ENCODE assay signal across 15 cellular contexts in the genomic region with DNA sequence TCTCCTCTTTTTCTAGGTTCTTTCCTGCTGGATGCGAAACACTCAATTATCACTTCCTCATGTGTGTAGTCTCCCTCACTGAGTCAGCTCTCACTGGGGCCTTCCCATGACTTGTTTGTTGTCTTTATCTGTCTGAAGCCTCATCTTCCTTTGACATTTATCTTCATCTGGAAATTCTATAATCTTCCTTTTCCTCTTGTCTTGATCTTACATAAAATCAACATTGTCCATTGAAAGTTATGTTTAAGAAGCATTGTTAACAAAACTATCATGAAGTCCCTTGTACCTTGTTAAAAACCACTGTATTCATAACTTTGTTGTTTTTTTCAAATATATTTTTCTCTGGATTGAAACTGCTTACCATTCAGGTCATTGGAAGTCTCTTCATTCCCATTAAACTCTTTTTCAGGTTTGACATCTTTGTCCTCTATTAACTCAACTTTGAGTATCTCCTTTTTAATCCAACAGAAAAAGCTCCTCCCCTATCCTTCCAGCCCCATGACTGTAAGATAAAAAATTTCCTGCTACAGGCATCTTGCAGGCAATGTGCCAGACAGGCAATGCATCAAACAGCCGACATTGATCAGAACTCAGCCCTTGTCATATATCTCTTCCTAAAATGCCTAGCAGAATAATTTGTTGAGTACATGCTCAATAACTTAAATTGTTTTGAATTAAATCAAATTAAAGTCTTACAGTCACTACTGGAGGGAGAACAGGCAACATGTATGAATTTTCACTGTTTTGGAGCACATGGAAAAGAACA. TPM values are rescaled to one million over a fixed set of nuclear protein-coding genes. Genes with fewer than 3 reads are reported as not detected.
DNase-seq lines count a peak whose midpoint lies in the region; TF ChIP-seq lines count a peak whose summit lies in the region.
"Had no signal": no experiment of that assay in that cellular context is flagged by ENCODE, and none has a peak within 500 bp of the region (broad histone marks: within the 10 kb centered on the region; RNA-seq: fewer than 3 reads in every experiment).

No MANE protein-coding gene starts in this region.

- H3K4me1 ChIP-seq in mesendoderm (ENCODE audit: control insufficient read depth, low read depth, low read length): peaks cover 5% of the 10 kb centered on the region
- H3K4me1 ChIP-seq: esophagus squamous epithelium had no signal

- no peak overlapping the region for H4K8ac ChIP-seq in mesendoderm (ENCODE audit: low read depth, low read length)

- TF ChIP-seq CTCF in GM12865 (IDR thresholded peaks at IDR 0.05; ENCODE audit: insufficient read depth, low read depth, low read length, missing control alignments): no peak
- TF ChIP-seq CTCF in brain microvascular endothelial cell (IDR thresholded peaks at IDR 0.05; ENCODE audit: low read depth, low read length, missing control alignments): no peak

- no peak overlapping the region for H2AK5ac ChIP-seq in mesendoderm (ENCODE audit: low read length)

- peak overlapping the region; percentile 77 for H2BK120ac ChIP-seq in mesendoderm (ENCODE audit: low read depth, low read length)

- H3K9ac ChIP-seq in mesendoderm (ENCODE audit: low read length): no peak overlapping the region

- H3K4me2 ChIP-seq in mesendoderm (ENCODE audit: low read length): no peak overlapping the region

- H3K56ac ChIP-seq in mesendoderm (ENCODE audit: low read length): no peak overlapping the region

- in situ Hi-C loops in brain microvascular endothelial cell (cut with HindIII; ENCODE audit: low pct_ligation_motif_present, low sequenced_read_pairs): no loop called here

- H3K79me2 ChIP-seq in mesendoderm (ENCODE audit: control insufficient read depth, insufficient read depth, low read length): no peaks in the 10 kb centered on the region

- no peak overlapping the region for H4K5ac ChIP-seq in mesendoderm (ENCODE audit: low read length)

- no peak overlapping the region for H3K4ac ChIP-seq in mesendoderm (ENCODE audit: low read depth, low read length)

- H2BK15ac ChIP-seq in mesendoderm (replicated peaks; ENCODE audit: low read depth): no peak overlapping the region

- no peak overlapping the region for H2BK5ac ChIP-seq in mesendoderm (ENCODE audit: low read length)

- H3K27ac ChIP-seq in brain microvascular endothelial cell (no peak overlapping the region), mesendoderm (ENCODE audit: low read depth, low read length) (no peak overlapping the region)
- H3K27ac ChIP-seq: esophagus squamous epithelium had no signal

- H3K79me1 ChIP-seq in mesendoderm (ENCODE audit: low read length): no peaks in the 10 kb centered on the region

- no peak overlapping the region for H3K23ac ChIP-seq in mesendoderm (ENCODE audit: low read length)

- H3K27me3 ChIP-seq in brain microvascular endothelial cell (replicated peaks) (peaks cover 3% of the 10 kb centered on the region), mesendoderm (ENCODE audit: insufficient read depth, low read length, poor library complexity) (no peaks in the 10 kb centered on the region)

- H3K4me3 ChIP-seq in GM12865 (ENCODE audit: low read depth, low read length): no peak overlapping the region
- no peak overlapping the region for H3K4me3 ChIP-seq in brain microvascular endothelial cell (ENCODE audit: low read depth, low read length)
- no peak overlapping the region for H3K4me3 ChIP-seq in mesendoderm (ENCODE audit: low read length)
- H3K4me3 ChIP-seq: esophagus squamous epithelium had no signal

- H3K36me3 ChIP-seq in brain microvascular endothelial cell (replicated peaks): no peaks in the 10 kb centered on the region
- H3K36me3 ChIP-seq in mesendoderm (ENCODE audit: control insufficient read depth, insufficient read depth, low read length): no peaks in the 10 kb centered on the region
- H3K36me3 ChIP-seq: esophagus squamous epithelium had no signal

- H3K18ac ChIP-seq in mesendoderm (ENCODE audit: low read length): no peak overlapping the region

- no CpG with 5 or more reads among the region's 2 CpGs for WGBS in mesendoderm (ENCODE audit: extremely low coverage, insufficient coverage, low lambda C conversion rate)

- DNase-seq in GM12865 (ENCODE audit: low read depth) (peak; percentile 24), NCI-H69 (lab: John Stamatoyannopoulos, UW) (peak; percentile 50), brain microvascular endothelial cell (peak; percentile 52), mesendoderm (peak; percentile 40), NCI-H187 treated with DMSO at 0.1 percent for 48 hours (lab: John Stamatoyannopoulos, UW) (no peak), iPS-NIHi7 (ENCODE audit: extremely low spot score) (no peak)
- DNase-seq in activated CD8-positive, alpha-beta memory T cell treated with anti-CD3 and anti-CD28 coated beads, Interleukin-2, amount 50 U/mL, for 48 hours: no peak
- DNase-seq: activated effector memory CD4-positive, alpha-beta T cell treated with anti-CD3 and anti-CD28 coated beads, Interleukin-2, amount 50 U/mL, for 16 hours; AML-193; esophagus squamous epithelium; hypothalamus; KG1; naive B cell; NCI-H1694 treated with DMSO at 0.1 percent for 48 hours; NCI-H510A treated with DMSO at 0.1 percent for 48 hours had no signal

RNA-seq across cellular contexts. Expression of a gene that starts 34.8 kb away (rescaled TPM):
- 13.4 TPM for polyA plus RNA-seq in mesendoderm (2013, experiment 1 of 2)
- 13.6 TPM for polyA plus RNA-seq in mesendoderm (2013, experiment 2 of 2)

Comparison
In these comparisons a context has a peak if more than half of its experiments do, and no peak if none do; other contexts are left out.
1. DNase-seq: peak in GM12865 (single experiment), NCI-H69 (single experiment), brain microvascular endothelial cell (single experiment) and mesendoderm (single experiment); none in activated CD8-positive, alpha-beta memory T cell treated with anti-CD3 and anti-CD28 coated beads, Interleukin-2, amount 50 U/mL, for 48 hours (single experiment), NCI-H187 treated with DMSO at 0.1 percent for 48 hours (single experiment) and iPS-NIHi7 (single experiment).